21 cellular contexts compared by ENCODE assay signal in genomic region chr6:129938242-129939020, GRCh38.
DNase-seq lines count a peak whose midpoint lies in the region; FAIRE-seq and TF ChIP-seq lines count a peak whose summit lies in the region.
"Had no signal": no experiment of that assay in that cellular context is flagged by ENCODE, and none has a peak within 500 bp of the region (broad histone marks: within the 10 kb centered on the region; RNA-seq: fewer than 3 reads in every experiment).

No MANE protein-coding gene starts in this region.

- H3K18ac ChIP-seq in mesenchymal stem cell (ENCODE audit: low read depth in 1 of 2, low read length in 2 of 2): no peak overlapping the region

- H2BK5ac ChIP-seq in mesenchymal stem cell (ENCODE audit: low read depth, low read length, poor library complexity, severe bottlenecking): no peak overlapping the region

- WGBS in mesenchymal stem cell: over 99% methylated on average over 5 of the region's 8 CpGs

- in situ Hi-C loops in Caki2 (cut with HindIII; ENCODE audit: low pct_unique_long_range_greater_than_20kb, low sequenced_read_pairs): no loop called here

- H2BK15ac ChIP-seq in mesenchymal stem cell (ENCODE audit: low read depth, poor library complexity, severe bottlenecking): no peak overlapping the region

- H3K4me3 ChIP-seq in LNCaP clone FGC (ENCODE audit: low read depth, low read length): no peak overlapping the region
- no peak overlapping the region for H3K4me3 ChIP-seq in epithelial cell of esophagus (ENCODE audit: low read length)
- no peak overlapping the region for H3K4me3 ChIP-seq in mesenchymal stem cell (ENCODE audit: insufficient read depth in 1 of 2, low read depth in 1 of 2, low read length in 2 of 2)

- H3K9me3 ChIP-seq in mesenchymal stem cell (ENCODE audit: control insufficient read depth, low read length): no peaks in the 10 kb centered on the region

- no peaks in the 10 kb centered on the region for H3K27me3 ChIP-seq in mesenchymal stem cell (ENCODE audit: control insufficient read depth in 1 of 2, insufficient read depth in 1 of 2, low read length in 2 of 2)

- H3K9ac ChIP-seq in mesenchymal stem cell (ENCODE audit: low read length): no peak overlapping the region

- H4K8ac ChIP-seq in mesenchymal stem cell (ENCODE audit: low read length): no peak overlapping the region

- H3K27ac ChIP-seq in mesenchymal stem cell (ENCODE audit: low read length, poor library complexity, severe bottlenecking): no peak overlapping the region

- H2BK120ac ChIP-seq in mesenchymal stem cell (ENCODE audit: low read depth, low read length): no peak overlapping the region

- FAIRE-seq in RCC 7860 (lab: Jason Lieb, UNC): no peak

- no peak overlapping the region for H2AK5ac ChIP-seq in mesenchymal stem cell (ENCODE audit: low read length, severe bottlenecking)

- no peak overlapping the region for H2BK12ac ChIP-seq in mesenchymal stem cell (ENCODE audit: low read length in 2 of 2)

- no peak overlapping the region for H4K91ac ChIP-seq in mesenchymal stem cell (ENCODE audit: low read length)

- no peaks in the 10 kb centered on the region for H3K79me1 ChIP-seq in mesenchymal stem cell (replicated peaks; ENCODE audit: low read length, poor library complexity, severe bottlenecking)

- no peak overlapping the region for H2AFZ ChIP-seq in mesenchymal stem cell (ENCODE audit: low read depth, low read length)

- no peaks in the 10 kb centered on the region for H3K4me1 ChIP-seq in mesenchymal stem cell (ENCODE audit: control insufficient read depth, insufficient read depth, low read depth, low read length)

- no peak overlapping the region for H3K4ac ChIP-seq in mesenchymal stem cell (ENCODE audit: low read depth in 1 of 2, low read length in 2 of 2)

- TF ChIP-seq CTCF in LNCaP clone FGC (IDR thresholded peaks at IDR 0.05; ENCODE audit: control insufficient read depth, extremely low read depth, insufficient read depth) (no peak), epithelial cell of esophagus (IDR thresholded peaks at IDR 0.05; ENCODE audit: insufficient read depth, low read depth, low read length, missing control alignments) (no peak)

- peak overlapping the region; percentile 22 for H3K4me2 ChIP-seq in mesenchymal stem cell (ENCODE audit: low read length, poor library complexity, severe bottlenecking)

- H3K36me3 ChIP-seq in mesenchymal stem cell (ENCODE audit: control insufficient read depth in 1 of 2, insufficient read depth in 2 of 2, low read depth in 1 of 2, low read length in 2 of 2): no peaks in the 10 kb centered on the region

- H3K14ac ChIP-seq in mesenchymal stem cell (ENCODE audit: low read length in 2 of 2): no peak overlapping the region

- DNase-seq in Caki2 (ENCODE audit: low read depth) (peak; percentile 54), LNCaP clone FGC (ENCODE audit: low read depth) (peak; percentile 70), epithelial cell of esophagus (ENCODE audit: low read depth) (peak; percentile 20), mesenchymal stem cell (no peak), NCI-H446 treated with DMSO at 0.1 percent for 48 hours (lab: John Stamatoyannopoulos, UW) (no peak), RCC 7860 (ENCODE audit: low spot score) (no peak)
- DNase-seq in activated CD4-positive, alpha-beta T cell treated with anti-CD3 and anti-CD28 coated beads, Interleukin-2, amount 50 U/mL, for 1 hour: no peak
- DNase-seq: ACHN; C1 segment of cervical spinal cord; CD8-positive, alpha-beta memory T cell; EL; H9; HFFc6; KG1; NCI-H1092 treated with DMSO at 0.1 percent for 48 hours; NCI-H1436 treated with DMSO at 0.1 percent for 48 hours; NCI-H1930; NCI-H510A treated with DMSO at 0.1 percent for 48 hours; NCI-H774; OCI-M1; SHP77 had no signal

- H3K23ac ChIP-seq in mesenchymal stem cell (ENCODE audit: low read length in 2 of 2): no peak overlapping the region

Comparison
In these comparisons a context has a peak if more than half of its experiments do, and no peak if none do; other contexts are left out.
1. DNase-seq: peak in Caki2 (single experiment), LNCaP clone FGC (single experiment) and epithelial cell of esophagus (single experiment); none in mesenchymal stem cell (single experiment), NCI-H446 treated with DMSO at 0.1 percent for 48 hours (single experiment), activated CD4-positive, alpha-beta T cell treated with anti-CD3 and anti-CD28 coated beads, Interleukin-2, amount 50 U/mL, for 1 hour (single experiment) and RCC 7860 (single experiment).